Comparison of ENCODE assay signal across 31 cellular contexts in genomic region chr7:92108821-92109220, GRCh38.
"Had no signal": no experiment of that assay in that cellular context is flagged by ENCODE, and none has a peak within 500 bp of the region (broad histone marks: within the 10 kb centered on the region; RNA-seq: fewer than 3 reads in every experiment).

No MANE protein-coding gene starts in this region.

- H3K4me2 ChIP-seq: hepatocyte, smooth muscle cell had no signal

- DNase-seq: activated CD4-positive, alpha-beta memory T cell treated with anti-CD3 and anti-CD28 coated beads for 36 hours; activated CD4-positive, alpha-beta T cell treated with anti-CD3 and anti-CD28 coated beads, Interleukin-2, amount 10 ng/mL, durations not matched to agents 24 days and 14 days; activated CD4-positive, CD25-positive, alpha-beta regulatory T cell treated with anti-CD3 and anti-CD28 coated beads, Interleukin-2, amount 50 U/mL, for 72 hours; activated CD8-positive, alpha-beta memory T cell treated with anti-CD3 and anti-CD28 coated beads, Interleukin-2, amount 50 U/mL, for 4 hours; activated T-cell treated with anti-CD3 and anti-CD28 coated beads, Interleukin-2, amount 50 U/mL, for 1 hour; anterior cingulate cortex; body of pancreas; cerebellar nuclear complex; colonic mucosa; effector CD8-positive, alpha-beta T cell; glutamatergic neuron; islet precursor cell; lower lobe of right lung; mucosa of descending colon; nucleus accumbens; psoas muscle; stimulated activated CD4-positive, alpha-beta T cell treated with anti-CD3 and anti-CD28 coated beads, Interleukin-1b, Interleukin-23, amount 100 ng/mL, for 48 hours; stimulated activated CD4-positive, alpha-beta T cell treated with anti-CD3 and anti-CD28 coated beads, Interleukin-4, amount 100 ng/mL, for 4 hours; stimulated activated CD8-positive, alpha-beta memory T cell treated with anti-CD3 and anti-CD28 coated beads, Interleukin-4, amount 100 ng/mL, for 48 hours; stimulated activated naive CD4-positive, alpha-beta T cell; tibial artery had no signal

- FAIRE-seq: endometrium, frontal cortex had no signal

- H3K9me3 Mint-ChIP-seq: activated CD4-positive, alpha-beta memory T cell treated with anti-CD3 and anti-CD28 coated beads for 36 hours; activated CD4-positive, alpha-beta T cell treated with anti-CD3 and anti-CD28 coated beads, Interleukin-2, amount 10 ng/mL, durations not matched to agents 24 days and 14 days; activated T-helper 17 cell treated with anti-CD3 and anti-CD28 coated beads, Interleukin-2, amount 50 U/mL, for 72 hours had no signal

- H3K27me3 ChIP-seq: body of pancreas, colonic mucosa, hepatocyte, suprapubic skin, tibial artery had no signal

- H3K79me2 ChIP-seq: hepatocyte, parathyroid adenoma had no signal

- H3K27ac Mint-ChIP-seq: activated CD4-positive, alpha-beta memory T cell treated with anti-CD3 and anti-CD28 coated beads for 36 hours; activated CD4-positive, alpha-beta T cell treated with anti-CD3 and anti-CD28 coated beads, Interleukin-2, amount 10 ng/mL, durations not matched to agents 24 days and 14 days; activated naive CD8-positive, alpha-beta T cell; activated T-helper 17 cell treated with anti-CD3 and anti-CD28 coated beads, Interleukin-2, amount 50 U/mL, for 72 hours had no signal

- H3K4me3 ChIP-seq: body of pancreas, colonic mucosa, hepatocyte, lower lobe of right lung, mucosa of descending colon, psoas muscle, smooth muscle cell, suprapubic skin, tibial artery had no signal

- H3K27ac ChIP-seq: body of pancreas, colonic mucosa, epithelial cell of prostate, hepatocyte, lower lobe of right lung, parathyroid adenoma, psoas muscle, suprapubic skin, tibial artery, VCaP had no signal

- H3K9me3 ChIP-seq: body of pancreas, colonic mucosa, lower lobe of right lung, mucosa of descending colon, psoas muscle, suprapubic skin, tibial artery had no signal

- ATAC-seq: activated T-helper 17 cell treated with anti-CD3 and anti-CD28 coated beads, Interleukin-2, amount 50 U/mL, for 72 hours; body of pancreas; lower lobe of right lung; mucosa of descending colon; psoas muscle had no signal

- H3K4me3 Mint-ChIP-seq: activated CD4-positive, alpha-beta memory T cell treated with anti-CD3 and anti-CD28 coated beads for 36 hours; activated CD4-positive, alpha-beta T cell treated with anti-CD3 and anti-CD28 coated beads, Interleukin-2, amount 10 ng/mL, durations not matched to agents 24 days and 14 days; activated naive CD8-positive, alpha-beta T cell; activated T-helper 17 cell treated with anti-CD3 and anti-CD28 coated beads, Interleukin-2, amount 50 U/mL, for 72 hours had no signal

- H3K27me3 Mint-ChIP-seq: activated CD4-positive, alpha-beta memory T cell treated with anti-CD3 and anti-CD28 coated beads for 36 hours; activated CD4-positive, alpha-beta T cell treated with anti-CD3 and anti-CD28 coated beads, Interleukin-2, amount 10 ng/mL, durations not matched to agents 24 days and 14 days; activated naive CD8-positive, alpha-beta T cell; activated T-helper 17 cell treated with anti-CD3 and anti-CD28 coated beads, Interleukin-2, amount 50 U/mL, for 72 hours had no signal

- H3K36me3 ChIP-seq: colonic mucosa had no signal

- H3K4me1 ChIP-seq: body of pancreas, colonic mucosa, lower lobe of right lung, parathyroid adenoma, psoas muscle, suprapubic skin, tibial artery had no signal

- H2AFZ ChIP-seq: hepatocyte, parathyroid adenoma had no signal

- H3K9ac ChIP-seq: parathyroid adenoma had no signal

- H3K4me1 Mint-ChIP-seq: activated CD4-positive, alpha-beta T cell treated with anti-CD3 and anti-CD28 coated beads, Interleukin-2, amount 10 ng/mL, durations not matched to agents 24 days and 14 days; activated T-helper 17 cell treated with anti-CD3 and anti-CD28 coated beads, Interleukin-2, amount 50 U/mL, for 72 hours had no signal
